ENCODE assay signal across 10 cellular contexts in genomic region chr1:2415337-2415736, GRCh38. TPM values are rescaled to one million over a fixed set of nuclear protein-coding genes. Genes with fewer than 3 reads are reported as not detected.
DNase-seq lines count a peak whose midpoint lies in the region; ATAC-seq and TF ChIP-seq lines count a peak whose summit lies in the region.
"Had no signal": no experiment of that assay in that cellular context is flagged by ENCODE, and none has a peak within 500 bp of the region (broad histone marks: within the 10 kb centered on the region; RNA-seq: fewer than 3 reads in every experiment).

No MANE protein-coding gene starts in this region.

- H3K79me2 ChIP-seq in SK-N-SH (ENCODE audit: insufficient read depth): peaks cover 19% of the 10 kb centered on the region

- intact Hi-C loops in left ventricle myocardium superior (cut with micrococcal nuclease): no loop called here

- peak overlapping the region; percentile 95 for H3K27ac Mint-ChIP-seq in activated CD8-positive, alpha-beta memory T cell treated with anti-CD3 and anti-CD28 coated beads, Interleukin-2, amount 10 ng/mL, durations not matched to agents 7 days and 5 days
- peak overlapping the region; percentile 89 to 97 for H3K27ac Mint-ChIP-seq in T-cell

- TF ChIP-seq EP300 in SK-N-SH (IDR thresholded peaks at IDR 0.05; ENCODE audit: borderline replicate concordance in 1 of 2, low read depth in 1 of 2, low read length in 1 of 2): no peak

- 71% methylated on average over 11 of the region's 11 CpGs for WGBS in thymus
- WGBS in SK-N-SH (ENCODE audit: low lambda C conversion rate): 53% methylated on average over 11 of the region's 11 CpGs

- H4K20me1 ChIP-seq in SK-N-SH (ENCODE audit: insufficient read depth): no peaks in the 10 kb centered on the region

- H3K4me1 ChIP-seq in effector memory CD4-positive, alpha-beta T cell (ENCODE audit: control insufficient read depth, insufficient read depth, low read length, poor library complexity, severe bottlenecking): peaks cover 48% of the 10 kb centered on the region
- H3K4me1 ChIP-seq in thymus (ENCODE audit: control insufficient read depth, insufficient read depth, low read length) (peaks cover 33% of the 10 kb centered on the region), SK-N-SH (ENCODE audit: control insufficient read depth in 1 of 2, insufficient read depth in 2 of 2, low read depth in 1 of 2, low read length in 1 of 2) (peaks cover 7 to 32% of the 10 kb centered on the region in 2 experiments; a peak in 1 of 4 replicates)

- no peaks in the 10 kb centered on the region for H3K27me3 Mint-ChIP-seq in activated CD8-positive, alpha-beta memory T cell treated with anti-CD3 and anti-CD28 coated beads, Interleukin-2, amount 10 ng/mL, durations not matched to agents 7 days and 5 days
- H3K27me3 Mint-ChIP-seq in T-cell: no peaks in the 10 kb centered on the region

- H3K4me3 Mint-ChIP-seq in activated CD8-positive, alpha-beta memory T cell treated with anti-CD3 and anti-CD28 coated beads, Interleukin-2, amount 10 ng/mL, durations not matched to agents 7 days and 5 days: peak overlapping the region; percentile 75
- H3K4me3 Mint-ChIP-seq in T-cell: peak overlapping the region; percentile 71 to 83 (median 81)

- H3K4me2 ChIP-seq in SK-N-SH: no peak overlapping the region

- no peak for TF ChIP-seq RAD21 in SK-N-SH (IDR thresholded peaks at IDR 0.05; ENCODE audit: low read length)

- no peaks in the 10 kb centered on the region for H3K9me2 ChIP-seq in SK-N-SH

- peaks cover 43% of the 10 kb centered on the region for H3K4me1 Mint-ChIP-seq in activated CD8-positive, alpha-beta memory T cell treated with anti-CD3 and anti-CD28 coated beads, Interleukin-2, amount 10 ng/mL, durations not matched to agents 7 days and 5 days
- H3K4me1 Mint-ChIP-seq in T-cell: peaks cover 31 to 59% (median 41%) of the 10 kb centered on the region in 3 donors

- POLR2A ChIA-PET in T-cell (lab: Charles Lee): no interaction called here
- POLR2A ChIA-PET in SK-N-SH (lab: Yijun Ruan, JAX): interaction anchor here (0.7 kb wide), 1 partner anchor 66 kb away, joined by 3 read pairs; no protein-coding TSS in a partner anchor

- H3K9me3 Mint-ChIP-seq in activated CD8-positive, alpha-beta memory T cell treated with anti-CD3 and anti-CD28 coated beads, Interleukin-2, amount 10 ng/mL, durations not matched to agents 7 days and 5 days (ENCODE audit: low read depth): no peaks in the 10 kb centered on the region
- H3K9me3 Mint-ChIP-seq in T-cell: no peaks in the 10 kb centered on the region

- H3K27ac ChIP-seq in effector memory CD4-positive, alpha-beta T cell (ENCODE audit: insufficient read depth, low read length, poor library complexity, severe bottlenecking): peak overlapping the region; percentile 59
- H3K27ac ChIP-seq in thymus (ENCODE audit: low read depth) (peak overlapping the region; percentile 25), SK-N-SH (ENCODE audit: low read depth in 2 of 2, low read length in 1 of 2) (no peak overlapping the region)

- no peak for ATAC-seq in activated CD8-positive, alpha-beta memory T cell treated with anti-CD3 and anti-CD28 coated beads, Interleukin-2, amount 10 ng/mL, durations not matched to agents 7 days and 5 days
- ATAC-seq in T-cell (replicated peaks in 1 of 4) (no peak), left ventricle myocardium superior (no peak)
- ATAC-seq: heart left ventricle had no signal

- no peak overlapping the region for H2AFZ ChIP-seq in SK-N-SH (ENCODE audit: low read depth)

- in situ Hi-C loops in G401 (cut with HindIII; ENCODE audit: low sequenced_read_pairs): loop anchor here (25.0 kb wide), 1 partner anchor 97 kb away; no protein-coding TSS in a partner anchor

- CTCF ChIA-PET in activated CD8-positive, alpha-beta memory T cell treated with anti-CD3 and anti-CD28 coated beads, Interleukin-2, amount 10 ng/mL, durations not matched to agents 7 days and 5 days (lab: Charles Lee): interaction anchor here (0.8 to 4.0 kb wide), 21 partner anchors 8 to 386 kb away, joined by 3 to 69 read pairs (median 5); partner anchors contain the start of genes MORN1, PANK4, PRXL2B and RER1
- CTCF ChIA-PET in T-cell (lab: Charles Lee): interaction anchor here (0.7 to 1.6 kb wide), 5 partner anchors 108 to 232 kb away, joined by 3 to 4 read pairs (median 3); partner anchors contain the start of gene TNFRSF14 (in 1 of the 2)
- CTCF ChIA-PET in SK-N-SH (lab: Yijun Ruan, JAX): interaction anchor here (1.1 to 4.0 kb wide), 10 partner anchors 11 to 220 kb away, joined by 3 to 44 read pairs (median 6); partner anchors contain the start of gene FAAP20

- H3K27me3 ChIP-seq in effector memory CD4-positive, alpha-beta T cell (replicated peaks; ENCODE audit: control insufficient read depth, insufficient read depth, low read length, poor library complexity, severe bottlenecking): no peaks in the 10 kb centered on the region
- H3K27me3 ChIP-seq in thymus (ENCODE audit: control insufficient read depth, insufficient read depth) (no peaks in the 10 kb centered on the region), SK-N-SH (ENCODE audit: insufficient read depth) (peaks cover 24% of the 10 kb centered on the region)

- no peaks in the 10 kb centered on the region for H3K36me3 ChIP-seq in effector memory CD4-positive, alpha-beta T cell (ENCODE audit: control insufficient read depth, insufficient read depth, low read length)
- no peaks in the 10 kb centered on the region for H3K36me3 ChIP-seq in thymus (ENCODE audit: control insufficient read depth, insufficient read depth)
- H3K36me3 ChIP-seq in SK-N-SH (replicated peaks in 1 of 2; ENCODE audit: control insufficient read depth in 1 of 2, insufficient read depth in 2 of 2, low read length in 1 of 2): no peaks in the 10 kb centered on the region
- H3K36me3 ChIP-seq: heart left ventricle had no signal

- H3K4me3 ChIP-seq in effector memory CD4-positive, alpha-beta T cell (ENCODE audit: insufficient read depth, low read depth, low read length, poor library complexity, severe bottlenecking): peak overlapping the region; percentile 50
- H3K4me3 ChIP-seq in thymus (ENCODE audit: low read length) (peak overlapping the region; percentile 56), SK-N-SH (ENCODE audit: low read depth in 2 of 2, low read length in 1 of 2) (no peak overlapping the region)

- H3F3A ChIP-seq in SK-N-SH (replicated peaks; ENCODE audit: insufficient read depth): no peaks in the 10 kb centered on the region

- no peak overlapping the region for H3K9ac ChIP-seq in SK-N-SH

- no peaks in the 10 kb centered on the region for H3K36me3 Mint-ChIP-seq in activated CD8-positive, alpha-beta memory T cell treated with anti-CD3 and anti-CD28 coated beads, Interleukin-2, amount 10 ng/mL, durations not matched to agents 7 days and 5 days
- H3K36me3 Mint-ChIP-seq in T-cell: no peaks in the 10 kb centered on the region

- no peak for TF ChIP-seq CTCF in SK-N-SH (IDR thresholded peaks at IDR 0.05)

- no peaks in the 10 kb centered on the region for H3K9me3 ChIP-seq in effector memory CD4-positive, alpha-beta T cell (ENCODE audit: control insufficient read depth, low read length)
- no peaks in the 10 kb centered on the region for H3K9me3 ChIP-seq in thymus (ENCODE audit: control insufficient read depth)
- no peaks in the 10 kb centered on the region for H3K9me3 ChIP-seq in SK-N-SH
- H3K9me3 ChIP-seq: heart left ventricle had no signal

- DNase-seq in activated CD8-positive, alpha-beta memory T cell treated with anti-CD3 and anti-CD28 coated beads, Interleukin-2, amount 10 ng/mL, durations not matched to agents 7 days and 5 days: peak; percentile 55
- no peak for DNase-seq in activated CD8-positive, alpha-beta memory T cell treated with anti-CD3 and anti-CD28 coated beads, Interleukin-2, amount 50 U/mL, for 48 hours
- DNase-seq in T-cell (peak in 2 of 34 experiments; percentile 12 to 14), SK-N-SH (no peak), left ventricle myocardium superior (no peak), G401 (ENCODE audit: low spot score) (no peak)
- DNase-seq in effector memory CD4-positive, alpha-beta T cell: no peak
- DNase-seq: NCI-H2107 had no signal

TF ChIP-seq in SK-N-SH, 30 proteins besides CTCF, POLR2A, EP300 and RAD21 (continues in another document):
- TF ChIP-seq USF2 (IDR thresholded peaks at IDR 0.05; ENCODE audit: borderline replicate concordance, low read depth, low read length) (no peak), NRF1 (IDR thresholded peaks at IDR 0.05; ENCODE audit: low read depth, low read length) (no peak), FOXM1 (IDR thresholded peaks at IDR 0.05; ENCODE audit: low read depth) (no peak)

RNA-seq across cellular contexts. Expression of gene PEX10, which starts 3.0 kb away (rescaled TPM):
- total RNA-seq in activated CD8-positive, alpha-beta memory T cell treated with anti-CD3 and anti-CD28 coated beads, Interleukin-2, amount 10 ng/mL, durations not matched to agents 7 days and 5 days: 10 to 100 TPM in 1 of 2 experiments, 1 to 10 TPM in 1; 8.7 to 12.3 TPM
- total RNA-seq in T-cell (10 to 100 TPM; 11.7 to 13.2 (median 12.2) TPM), left ventricle myocardium superior (13.7 TPM)
- polyA plus RNA-seq in thymus (16.0 TPM), SK-N-SH (2012; rRNA removed) (25.7 and 28.6 TPM in 2 replicates)
- polyA plus RNA-seq in SK-N-SH (2012; cell fraction: cytosol; rRNA removed): 15.1 and 21.5 TPM in 2 replicates
- polyA plus RNA-seq in SK-N-SH (2012; cell fraction: nucleus; rRNA removed): 36.3 and 37.8 TPM in 2 replicates
- total RNA-seq in G401 (2014; rRNA removed; shearing (Covaris generic)): 84.2 and 96.0 TPM in 2 replicates

RNA-seq across cellular contexts. Expression of gene RER1, which starts 23.7 kb away (rescaled TPM):
- total RNA-seq in activated CD8-positive, alpha-beta memory T cell treated with anti-CD3 and anti-CD28 coated beads, Interleukin-2, amount 10 ng/mL, durations not matched to agents 7 days and 5 days: 100 to 1,000 TPM; 146 to 174 TPM
- total RNA-seq in T-cell: 100 to 1,000 TPM in 3 of 5 donors, 10 to 100 TPM in 2; 84.3 to 129 (median 125) TPM
- polyA plus RNA-seq in thymus: 85.8 TPM
- 181 and 189 TPM in 2 replicates for polyA plus RNA-seq in SK-N-SH (2012; rRNA removed)
- 176 and 236 TPM in 2 replicates for polyA plus RNA-seq in SK-N-SH (2012; cell fraction: cytosol; rRNA removed)
- 214 and 301 TPM in 2 replicates for polyA plus RNA-seq in SK-N-SH (2012; cell fraction: nucleus; rRNA removed)
- 98.1 TPM for total RNA-seq in left ventricle myocardium superior
- 43.3 and 56.2 TPM in 2 replicates for total RNA-seq in G401 (2014; rRNA removed; shearing (Covaris generic))

RNA-seq across cellular contexts. Expression of gene MORN1, which starts 24.0 kb away (rescaled TPM):
- total RNA-seq in activated CD8-positive, alpha-beta memory T cell treated with anti-CD3 and anti-CD28 coated beads, Interleukin-2, amount 10 ng/mL, durations not matched to agents 7 days and 5 days: 1 to 10 TPM; 8.0 to 8.5 TPM
- 10 to 100 TPM in 3 of 5 donors, 1 to 10 TPM in 2; 8.2 to 17.5 (median 13.2) TPM for total RNA-seq in T-cell
- polyA plus RNA-seq in thymus: 6.4 TPM
- polyA plus RNA-seq in SK-N-SH (2012; rRNA removed): 13.7 and 16.3 TPM in 2 replicates
- polyA plus RNA-seq in SK-N-SH (2012; cell fraction: cytosol; rRNA removed): 9.6 and 10.3 TPM in 2 replicates
- 35.5 and 38.1 TPM in 2 replicates for polyA plus RNA-seq in SK-N-SH (2012; cell fraction: nucleus; rRNA removed)
- total RNA-seq in left ventricle myocardium superior: 5.3 TPM
- 8.9 and 29.1 TPM in 2 replicates for total RNA-seq in G401 (2014; rRNA removed; shearing (Covaris generic))

Comparison
In these comparisons a context has a peak if more than half of its experiments do, and no peak if none do; other contexts are left out.
1. H3K27ac ChIP-seq: peak in effector memory CD4-positive, alpha-beta T cell (single experiment) and thymus (single experiment); none in SK-N-SH (0 of 2).
2. H3K4me3 ChIP-seq: peak in effector memory CD4-positive, alpha-beta T cell (single experiment) and thymus (single experiment); none in SK-N-SH (0 of 2).